ENCODE assay signal across 11 cellular contexts in the genomic region with DNA sequence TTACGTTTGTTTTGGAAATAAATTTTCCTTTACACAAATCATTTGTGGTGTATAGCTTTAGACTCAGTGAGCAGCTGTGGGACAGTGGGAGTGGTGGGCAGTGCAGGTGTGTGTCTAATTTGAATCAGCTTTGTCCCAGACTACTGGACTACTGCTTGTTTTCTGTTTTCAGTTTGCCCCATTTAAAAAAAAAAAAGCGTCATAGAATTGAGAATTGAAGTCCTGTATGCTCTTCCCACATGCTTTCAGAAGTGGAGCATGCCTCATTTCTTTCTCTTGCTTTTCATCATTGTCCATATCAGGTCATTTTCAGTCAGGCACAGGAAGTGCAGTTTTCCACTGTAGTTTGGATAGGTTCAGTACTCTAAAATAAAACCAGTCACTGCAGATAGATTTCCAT.
DNase-seq lines count a peak whose midpoint lies in the region; ATAC-seq and TF ChIP-seq lines count a peak whose summit lies in the region.
"Had no signal": no experiment of that assay in that cellular context is flagged by ENCODE, and none has a peak within 500 bp of the region (broad histone marks: within the 10 kb centered on the region; RNA-seq: fewer than 3 reads in every experiment).

No MANE protein-coding gene starts in this region.

- POLR2A ChIA-PET in activated CD8-positive, alpha-beta T cell treated with anti-CD3 and anti-CD28 coated beads for 36 hours (lab: Charles Lee): no interaction called here
- POLR2A ChIA-PET in activated CD8-positive, alpha-beta T cell treated with anti-CD3 and anti-CD28 coated beads, Interleukin-2, amount 10 ng/mL, durations not matched to agents 7 days and 5 days (lab: Charles Lee): no interaction called here

- H3K27ac Mint-ChIP-seq in activated CD8-positive, alpha-beta T cell treated with anti-CD3 and anti-CD28 coated beads for 36 hours: peak overlapping the region; percentile 48
- H3K27ac Mint-ChIP-seq in activated CD8-positive, alpha-beta T cell treated with anti-CD3 and anti-CD28 coated beads, Interleukin-2, amount 10 ng/mL, durations not matched to agents 7 days and 5 days: no peak overlapping the region

- H3K36me3 Mint-ChIP-seq in activated CD8-positive, alpha-beta T cell treated with anti-CD3 and anti-CD28 coated beads for 36 hours (ENCODE audit: low read depth): peaks cover 54% of the 10 kb centered on the region
- H3K36me3 Mint-ChIP-seq in activated CD8-positive, alpha-beta T cell treated with anti-CD3 and anti-CD28 coated beads, Interleukin-2, amount 10 ng/mL, durations not matched to agents 7 days and 5 days (ENCODE audit: low read depth): peaks cover 69% of the 10 kb centered on the region

- H3K4me3 Mint-ChIP-seq in activated CD8-positive, alpha-beta T cell treated with anti-CD3 and anti-CD28 coated beads for 36 hours: no peak overlapping the region
- H3K4me3 Mint-ChIP-seq in activated CD8-positive, alpha-beta T cell treated with anti-CD3 and anti-CD28 coated beads, Interleukin-2, amount 10 ng/mL, durations not matched to agents 7 days and 5 days: no peak overlapping the region

- no peak for DNase-seq in activated CD8-positive, alpha-beta T cell treated with anti-CD3 and anti-CD28 coated beads for 36 hours
- DNase-seq in activated CD8-positive, alpha-beta T cell treated with anti-CD3 and anti-CD28 coated beads, Interleukin-2, amount 10 ng/mL, durations not matched to agents 7 days and 5 days: no peak
- DNase-seq in stimulated activated naive CD8-positive, alpha-beta T cell treated with anti-CD3 and anti-CD28 coated beads, Interleukin-15, Interleukin-2, amounts not matched to agents 100 U/mL and 50 U/mL, for 24 hours: no peak
- DNase-seq in stimulated activated CD4-positive, alpha-beta T cell treated with anti-CD3 and anti-CD28 coated beads, Interleukin-2, amount 100 ng/mL, for 48 hours: no peak
- DNase-seq in mesenteric fat pad (ENCODE audit: low spot score) (no peak), NCI-H2196 treated with DMSO at 0.1 percent for 48 hours (lab: John Stamatoyannopoulos, UW; ENCODE audit: unreplicated experiment) (no peak)
- DNase-seq: activated effector memory CD4-positive, alpha-beta T cell treated with Interleukin-2 at 50 U/mL for 16 hours; NCI-H1417; NK-92 treated with Interleukin-12 subunit alpha and Interleukin-12 subunit beta, amount 100 ng/mL, for 24 hours had no signal

- H3K4me1 Mint-ChIP-seq in activated CD8-positive, alpha-beta T cell treated with anti-CD3 and anti-CD28 coated beads for 36 hours (ENCODE audit: low read depth): peaks cover 66% of the 10 kb centered on the region
- H3K4me1 Mint-ChIP-seq in activated CD8-positive, alpha-beta T cell treated with anti-CD3 and anti-CD28 coated beads, Interleukin-2, amount 10 ng/mL, durations not matched to agents 7 days and 5 days (ENCODE audit: low read depth): peaks cover 44% of the 10 kb centered on the region

- peak; percentile 52 for ATAC-seq in activated CD8-positive, alpha-beta T cell treated with anti-CD3 and anti-CD28 coated beads for 36 hours
- ATAC-seq in activated CD8-positive, alpha-beta T cell treated with anti-CD3 and anti-CD28 coated beads, Interleukin-2, amount 10 ng/mL, durations not matched to agents 7 days and 5 days: no peak
- peak; percentile 62 for ATAC-seq in GM21619 (IDR thresholded peaks at IDR 0.05; ENCODE audit: unreplicated experiment)
- ATAC-seq in HG03342 (IDR thresholded peaks at IDR 0.05; ENCODE audit: unreplicated experiment): peak; percentile 49
- ATAC-seq in stimulated activated naive CD8-positive, alpha-beta T cell treated with anti-CD3 and anti-CD28 coated beads, Interleukin-15, Interleukin-2, amounts not matched to agents 100 U/mL and 50 U/mL, for 24 hours: peak; percentile 63

- TF ChIP-seq CTCF in activated CD8-positive, alpha-beta T cell treated with anti-CD3 and anti-CD28 coated beads for 36 hours (IDR thresholded peaks at IDR 0.05): no peak

- no peaks in the 10 kb centered on the region for H3K9me3 Mint-ChIP-seq in activated CD8-positive, alpha-beta T cell treated with anti-CD3 and anti-CD28 coated beads for 36 hours
- H3K9me3 Mint-ChIP-seq in activated CD8-positive, alpha-beta T cell treated with anti-CD3 and anti-CD28 coated beads, Interleukin-2, amount 10 ng/mL, durations not matched to agents 7 days and 5 days (ENCODE audit: insufficient read depth): no peaks in the 10 kb centered on the region

- no peaks in the 10 kb centered on the region for H3K27me3 Mint-ChIP-seq in activated CD8-positive, alpha-beta T cell treated with anti-CD3 and anti-CD28 coated beads for 36 hours
- no peaks in the 10 kb centered on the region for H3K27me3 Mint-ChIP-seq in activated CD8-positive, alpha-beta T cell treated with anti-CD3 and anti-CD28 coated beads, Interleukin-2, amount 10 ng/mL, durations not matched to agents 7 days and 5 days (ENCODE audit: low read depth)

- CTCF ChIA-PET in activated CD8-positive, alpha-beta T cell treated with anti-CD3 and anti-CD28 coated beads for 36 hours (lab: Charles Lee): interaction anchor here (1.0 to 3.3 kb wide), 3 partner anchors 16 to 147 kb away, joined by 3 to 19 read pairs (median 15); no protein-coding TSS in a partner anchor
- CTCF ChIA-PET in activated CD8-positive, alpha-beta T cell treated with anti-CD3 and anti-CD28 coated beads, Interleukin-2, amount 10 ng/mL, durations not matched to agents 7 days and 5 days (lab: Charles Lee): interaction anchor here (0.9 to 2.5 kb wide), 5 partner anchors 8 to 401 kb away, joined by 3 to 8 read pairs (median 4); no protein-coding TSS in a partner anchor

- intact Hi-C loops in activated CD8-positive, alpha-beta T cell treated with anti-CD3 and anti-CD28 coated beads for 36 hours (cut with micrococcal nuclease): no loop called here
